ENCODE assay signal across 9 cellular contexts in the genomic region with DNA sequence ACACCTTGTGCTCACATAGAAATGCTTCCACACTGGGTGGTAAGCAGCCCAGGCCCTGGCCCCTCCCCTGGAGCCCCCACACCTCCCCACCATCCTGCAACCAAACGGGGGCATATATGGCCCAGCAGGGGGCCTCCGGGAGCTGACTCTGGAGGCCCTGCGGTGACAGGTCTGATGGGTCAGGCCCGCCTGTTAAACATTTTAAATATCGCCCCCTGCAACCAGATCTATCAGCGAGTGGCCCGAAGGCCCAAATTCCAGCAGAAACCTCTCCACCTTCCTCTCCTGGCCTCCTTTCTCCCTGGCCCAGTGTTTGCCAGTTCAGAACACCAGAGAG. TPM values are rescaled to one million over a fixed set of nuclear protein-coding genes. Genes with fewer than 3 reads are reported as not detected.
DNase-seq lines count a peak whose midpoint lies in the region; ATAC-seq and TF ChIP-seq lines count a peak whose summit lies in the region.
"Had no signal": no experiment of that assay in that cellular context is flagged by ENCODE, and none has a peak within 500 bp of the region (broad histone marks: within the 10 kb centered on the region; RNA-seq: fewer than 3 reads in every experiment).

No MANE protein-coding gene starts in this region.

- no peak for ATAC-seq in GM21529 (IDR thresholded peaks at IDR 0.05; ENCODE audit: unreplicated experiment)

- peaks cover 24% of the 10 kb centered on the region for H3K9me3 Mint-ChIP-seq in neural progenitor cell

- H3K36me3 Mint-ChIP-seq in neural progenitor cell: no peaks in the 10 kb centered on the region

- peaks cover 41% of the 10 kb centered on the region for H3K4me1 ChIP-seq in Loucy (ENCODE audit: insufficient read depth, low read length, poor library complexity, severe bottlenecking)
- H3K4me1 ChIP-seq in neural progenitor cell: no peaks in the 10 kb centered on the region

- H3K27me3 Mint-ChIP-seq in neural progenitor cell (ENCODE audit: insufficient read depth, low read depth): peaks cover 6% of the 10 kb centered on the region

- H3F3A ChIP-seq in Loucy (ENCODE audit: low read depth) (no peaks in the 10 kb centered on the region; the same call in 1 of the 2 replicates), neural progenitor cell (ENCODE audit: low read depth) (no peaks in the 10 kb centered on the region)

- H2AFZ ChIP-seq in Loucy (ENCODE audit: low read length): no peak overlapping the region
- H2AFZ ChIP-seq in neural progenitor cell (replicated peaks): peak overlapping the region; percentile 57

- TF ChIP-seq CTCF in GM12872 (IDR thresholded peaks at IDR 0.05; ENCODE audit: insufficient read depth, low read depth, low read length) (peak; percentile 73), Loucy (conservative IDR thresholded peaks at IDR 0.05; ENCODE audit: low read length) (peak; percentile 86), neural progenitor cell (IDR thresholded peaks at IDR 0.05) (no peak)

- DNase-seq in dermis microvascular lymphatic vessel endothelial cell (ENCODE audit: low read depth in 2 of 2): peak; percentile 26 to 61
- peak; percentile 34 for DNase-seq in neural progenitor cell (ENCODE audit: low spot score)
- no peak for DNase-seq in T-helper 1 cell
- no peak for DNase-seq in NCI-H2227 (lab: John Stamatoyannopoulos, UW; ENCODE audit: unreplicated experiment)
- no peak for DNase-seq in epidermal melanocyte (ENCODE audit: insufficient read length, low spot score)

- no peak overlapping the region for H3K27ac Mint-ChIP-seq in neural progenitor cell

- no peaks in the 10 kb centered on the region; the same call in 1 of the 2 replicates for H3K9me3 ChIP-seq in Loucy (ENCODE audit: insufficient read depth, low read depth, low read length)
- H3K9me3 ChIP-seq in neural progenitor cell (ENCODE audit: low read depth): no peaks in the 10 kb centered on the region

- no peak overlapping the region for H3K27ac ChIP-seq in neural progenitor cell
- H3K27ac ChIP-seq: epithelial cell of prostate had no signal

- H3K79me2 ChIP-seq in Loucy (ENCODE audit: insufficient read depth, low read length) (peaks cover 29% of the 10 kb centered on the region), neural progenitor cell (ENCODE audit: low read depth) (no peaks in the 10 kb centered on the region)

- H3K4me3 ChIP-seq in Loucy (ENCODE audit: low read length, poor library complexity, severe bottlenecking) (peak overlapping the region; percentile 55), neural progenitor cell (no peak overlapping the region)

- H3K4me3 Mint-ChIP-seq in neural progenitor cell: peak overlapping the region; percentile 54

- H3K4me2 ChIP-seq in Loucy (ENCODE audit: low read depth, low read length, poor library complexity, severe bottlenecking) (peak overlapping the region; percentile 65), neural progenitor cell (no peak overlapping the region)

- H3K27me3 ChIP-seq in Loucy (ENCODE audit: insufficient read depth, low read length, poor library complexity, severe bottlenecking) (no peaks in the 10 kb centered on the region), neural progenitor cell (no peaks in the 10 kb centered on the region)

- H3K4me1 Mint-ChIP-seq in neural progenitor cell: peaks cover 9% of the 10 kb centered on the region

- no peaks in the 10 kb centered on the region for H3K9me2 ChIP-seq in Loucy (replicated peaks; ENCODE audit: low read depth, low read length)

- H4K20me1 ChIP-seq in Loucy (ENCODE audit: insufficient read depth, low read length, poor library complexity, severe bottlenecking) (peaks cover 6% of the 10 kb centered on the region), neural progenitor cell (ENCODE audit: low read depth) (no peaks in the 10 kb centered on the region)

- H3K9ac ChIP-seq in Loucy (ENCODE audit: low read depth, low read length, poor library complexity, severe bottlenecking): peak overlapping the region; percentile 65
- H3K9ac ChIP-seq in neural progenitor cell: no peak overlapping the region

- H3K36me3 ChIP-seq in Loucy (ENCODE audit: insufficient read depth, low read length): peaks cover 46% of the 10 kb centered on the region
- H3K36me3 ChIP-seq in neural progenitor cell: no peaks in the 10 kb centered on the region

RNA-seq across cellular contexts. Expression of a gene that starts 48.0 kb away (rescaled TPM):
- total RNA-seq in dermis microvascular lymphatic vessel endothelial cell (9.1 and 11.5 TPM in 2 replicates), neural progenitor cell (ENCODE audit: low replicate concordance) (15.3 and 33.6 TPM in 2 replicates)

Comparison
In these comparisons a context has a peak if more than half of its experiments do, and no peak if none do; other contexts are left out.
1. DNase-seq: peak in dermis microvascular lymphatic vessel endothelial cell (2 of 2) and neural progenitor cell (single experiment); none in T-helper 1 cell (0 of 5), NCI-H2227 (single experiment) and epidermal melanocyte (single experiment).